ENCODE assay signal across 16 cellular contexts in the genomic region with DNA sequence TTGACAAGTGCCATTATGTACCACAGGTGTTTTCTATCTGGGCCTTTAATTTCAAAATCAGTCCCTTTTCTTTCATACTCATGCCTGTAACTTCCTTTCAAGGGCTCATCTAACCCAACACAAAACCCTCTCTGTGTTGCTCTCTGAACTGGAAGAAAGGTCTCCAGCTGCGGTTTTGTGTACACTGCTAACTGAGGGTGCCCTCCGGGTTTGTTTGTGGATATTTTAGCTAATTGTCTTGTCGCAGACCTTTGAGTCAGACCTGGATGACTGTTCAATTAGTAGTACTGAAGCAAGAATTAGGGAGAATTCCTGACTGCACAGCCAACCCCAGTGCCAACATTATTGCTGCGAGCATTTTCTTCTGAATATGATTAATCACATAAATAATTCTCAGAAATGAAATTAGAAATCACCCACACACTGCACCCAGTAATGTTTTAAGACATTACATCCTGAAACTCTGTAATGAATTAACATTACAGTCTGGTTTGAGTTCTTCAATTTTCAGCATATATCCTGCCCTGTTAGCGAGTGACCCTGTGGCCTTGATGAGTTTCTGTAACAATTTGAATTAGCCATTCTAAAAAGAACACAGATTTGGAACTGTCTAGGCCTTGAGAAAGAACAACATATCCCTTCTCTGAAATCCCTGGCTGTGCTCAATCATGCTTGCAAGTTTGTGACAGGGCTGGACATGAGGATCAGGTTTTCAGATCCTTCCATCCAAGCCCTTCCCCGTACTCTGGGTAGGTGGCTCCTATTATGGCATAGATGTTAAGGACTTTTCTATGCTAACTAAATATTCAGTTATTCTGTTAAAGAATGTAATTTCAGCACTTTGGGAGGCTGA.
A peak's percentile ranks its signal among the peaks of the same experiment; 100 is the strongest.
DNase-seq lines count a peak whose midpoint lies in the region; FAIRE-seq and TF ChIP-seq lines count a peak whose summit lies in the region.
"Had no signal": no experiment of that assay in that cellular context is flagged by ENCODE, and none has a peak within 500 bp of the region (broad histone marks: within the 10 kb centered on the region; RNA-seq: fewer than 3 reads in every experiment).

No MANE protein-coding gene starts in this region.

- peaks cover 17% of the 10 kb centered on the region; the same call in 1 of the 2 replicates for H3K4me1 ChIP-seq in HUES64 (ENCODE audit: insufficient read depth, low read length)
- H3K4me1 ChIP-seq in OCI-LY7 (ENCODE audit: insufficient read depth, low read length, poor library complexity, severe bottlenecking) = no peaks in the 10 kb centered on the region
- no peaks in the 10 kb centered on the region for H3K4me1 ChIP-seq in left ventricle myocardium inferior
- H3K4me1 ChIP-seq in small intestine (ENCODE audit: control insufficient read depth in 2 of 2, insufficient read depth in 1 of 2, low read depth in 1 of 2, low read length in 1 of 2) = no peaks in the 10 kb centered on the region
- H3K4me1 ChIP-seq: SJSA1, spleen had no signal

- no TSS peak for BruUV-seq in OCI-LY7 (replicated peaks; lab: Mats Ljungman, UMichigan)

- H4K20me1 ChIP-seq in OCI-LY7 (ENCODE audit: insufficient read depth, low read length) = no peaks in the 10 kb centered on the region

- no peak for FAIRE-seq in small intestine (lab: Jason Lieb, UNC)
- FAIRE-seq: colon had no signal

- H3K27me3 ChIP-seq in HUES64 (ENCODE audit: insufficient read depth, low read length) = no peaks in the 10 kb centered on the region
- no peaks in the 10 kb centered on the region for H3K27me3 ChIP-seq in left ventricle myocardium inferior (ENCODE audit: low read depth)
- no peaks in the 10 kb centered on the region for H3K27me3 ChIP-seq in small intestine (ENCODE audit: control insufficient read depth in 2 of 2, insufficient read depth in 2 of 2, low read length in 2 of 2)
- H3K27me3 ChIP-seq: SJSA1, spleen had no signal

- peak overlapping the region; percentile 33; the same call in 1 of the 2 replicates for H3K27ac ChIP-seq in HUES64 (ENCODE audit: low read depth, low read length)
- H3K27ac ChIP-seq in epithelial cell of prostate = no peak overlapping the region
- H3K27ac ChIP-seq in OCI-LY7 (ENCODE audit: low read depth, low read length, poor library complexity, severe bottlenecking) = no peak overlapping the region
- no peak overlapping the region for H3K27ac ChIP-seq in left ventricle myocardium inferior (replicated peaks)
- H3K27ac ChIP-seq in small intestine (ENCODE audit: low read depth in 1 of 2, low read length in 1 of 2) = no peak overlapping the region
- H3K27ac ChIP-seq: SJSA1 had no signal

- no peak overlapping the region for H3K4me3 ChIP-seq in HUES64 (ENCODE audit: low read length)
- H3K4me3 ChIP-seq in OCI-LY7 (ENCODE audit: low read depth, low read length, poor library complexity, severe bottlenecking) = no peak overlapping the region
- H3K4me3 ChIP-seq in left ventricle myocardium inferior = no peak overlapping the region
- H3K4me3 ChIP-seq in small intestine (ENCODE audit: low read depth in 1 of 2, low read length in 2 of 2) = no peak overlapping the region
- H3K4me3 ChIP-seq: SJSA1, spleen had no signal

- H3K4me1 Mint-ChIP-seq in progenitor cell of endocrine pancreas (ENCODE audit: low read depth) = peaks cover 35% of the 10 kb centered on the region
- H3K4me1 Mint-ChIP-seq: activated naive CD8-positive, alpha-beta T cell treated with anti-CD3 and anti-CD28 coated beads, Interleukin-2, amount 10 ng/mL, durations not matched to agents 7 days and 5 days had no signal

- H3K9ac ChIP-seq in HUES64 (ENCODE audit: low read depth, low read length) = no peak overlapping the region

- POLR2A ChIA-PET in OCI-LY7 (lab: Charles Lee) = interaction anchor here (0.7 kb wide), 1 partner anchor 365 kb away, joined by 5 read pairs; no protein-coding TSS in a partner anchor

- H3K36me3 ChIP-seq in HUES64 (ENCODE audit: insufficient read depth, low read length) (peaks cover 8% of the 10 kb centered on the region), OCI-LY7 (ENCODE audit: insufficient read depth, low read length) (no peaks in the 10 kb centered on the region), left ventricle myocardium inferior (peaks cover 19% of the 10 kb centered on the region), small intestine (ENCODE audit: control insufficient read depth in 2 of 2, insufficient read depth in 2 of 2, low read length in 2 of 2) (peaks cover 2 to 7% of the 10 kb centered on the region in 2 donors)
- H3K36me3 ChIP-seq: SJSA1 had no signal

- no peaks in the 10 kb centered on the region for H3K9me2 ChIP-seq in OCI-LY7 (ENCODE audit: insufficient read depth, low read length)

- peak overlapping the region; percentile 54 for H3K27ac Mint-ChIP-seq in progenitor cell of endocrine pancreas
- H3K27ac Mint-ChIP-seq: activated naive CD8-positive, alpha-beta T cell treated with anti-CD3 and anti-CD28 coated beads, Interleukin-2, amount 10 ng/mL, durations not matched to agents 7 days and 5 days; CD4-positive, alpha-beta T cell; immature natural killer cell had no signal

- no peaks in the 10 kb centered on the region for H3K79me2 ChIP-seq in OCI-LY7 (ENCODE audit: insufficient read depth, low read depth, low read length)

- CTCF ChIA-PET in OCI-LY7 (lab: Charles Lee; ENCODE audit: unreplicated experiment) = no interaction called here

- no peak overlapping the region for H2AFZ ChIP-seq in OCI-LY7 (ENCODE audit: low read length)

- DNase-seq in NCI-H774 (lab: John Stamatoyannopoulos, UW) (peak; percentile 41), epithelial cell of prostate (ENCODE audit: low read depth, low spot score) (peak; percentile 27), progenitor cell of endocrine pancreas (ENCODE audit: low spot score, unreplicated experiment) (no peak), OCI-LY7 (ENCODE audit: low spot score) (no peak), left ventricle myocardium inferior (no peak), small intestine (no peak)
- DNase-seq: activated CD4-positive, CD25-positive, alpha-beta regulatory T cell; activated naive CD8-positive, alpha-beta T cell treated with anti-CD3 and anti-CD28 coated beads, Interleukin-2, amount 10 ng/mL, durations not matched to agents 7 days and 5 days; CD4-positive, alpha-beta T cell; immature natural killer cell; Kasumi-1; NCI-H226; spleen had no signal

- no peak overlapping the region for H3K4me3 Mint-ChIP-seq in progenitor cell of endocrine pancreas (ENCODE audit: low read depth)
- H3K4me3 Mint-ChIP-seq: activated naive CD8-positive, alpha-beta T cell treated with anti-CD3 and anti-CD28 coated beads, Interleukin-2, amount 10 ng/mL, durations not matched to agents 7 days and 5 days; CD4-positive, alpha-beta T cell; immature natural killer cell had no signal

- no peak overlapping the region for H3K4me2 ChIP-seq in OCI-LY7 (ENCODE audit: low read length)

- H3K27me3 Mint-ChIP-seq in progenitor cell of endocrine pancreas = no peaks in the 10 kb centered on the region
- H3K27me3 Mint-ChIP-seq: activated naive CD8-positive, alpha-beta T cell treated with anti-CD3 and anti-CD28 coated beads, Interleukin-2, amount 10 ng/mL, durations not matched to agents 7 days and 5 days; CD4-positive, alpha-beta T cell had no signal

- TF ChIP-seq CTCF in progenitor cell of endocrine pancreas (IDR thresholded peaks at IDR 0.05; ENCODE audit: unreplicated experiment) = no peak
- TF ChIP-seq CTCF in OCI-LY7 (conservative IDR thresholded peaks at IDR 0.05; ENCODE audit: low read length) = no peak
- TF ChIP-seq CTCF in left ventricle myocardium inferior (IDR thresholded peaks at IDR 0.05; ENCODE audit: borderline replicate concordance) = no peak

- 87% methylated on average over 6 of the region's 6 CpGs for WGBS in HUES64
- WGBS in small intestine, 3 donors = 78 to 81% (median 80%) methylated on average over 6 of the region's 6 CpGs

- peaks cover 17% of the 10 kb centered on the region for H3K36me3 Mint-ChIP-seq in progenitor cell of endocrine pancreas (ENCODE audit: insufficient read depth)
- H3K36me3 Mint-ChIP-seq: activated naive CD8-positive, alpha-beta T cell treated with anti-CD3 and anti-CD28 coated beads, Interleukin-2, amount 10 ng/mL, durations not matched to agents 7 days and 5 days had no signal

- H3K9me3 ChIP-seq in HUES64 (ENCODE audit: insufficient read depth, low read depth, low read length) (no peaks in the 10 kb centered on the region), OCI-LY7 (ENCODE audit: low read length) (no peaks in the 10 kb centered on the region), left ventricle myocardium inferior (replicated peaks) (no peaks in the 10 kb centered on the region), small intestine (ENCODE audit: control insufficient read depth, low read depth) (no peaks in the 10 kb centered on the region)
- H3K9me3 ChIP-seq: spleen had no signal

- intact Hi-C loops in OCI-LY7 (cut with micrococcal nuclease; ENCODE audit: unreplicated experiment) (no loop called here), left ventricle myocardium inferior (cut with micrococcal nuclease) (no loop called here)

- H3K9me3 Mint-ChIP-seq in progenitor cell of endocrine pancreas (ENCODE audit: low read depth) = peaks cover 4% of the 10 kb centered on the region

Comparison
In these comparisons a context has a peak if more than half of its experiments do, and no peak if none do; other contexts are left out.
1. DNase-seq: peak in NCI-H774 (single experiment) and epithelial cell of prostate (single experiment); none in progenitor cell of endocrine pancreas (single experiment), OCI-LY7 (single experiment), left ventricle myocardium inferior (single experiment) and small intestine (single experiment).